In genomic region chr3:41223078-41223477, GRCh38 we compare ENCODE assay signal across 25 cellular contexts.
"Had no signal": no experiment of that assay in that cellular context is flagged by ENCODE, and none has a peak within 500 bp of the region (broad histone marks: within the 10 kb centered on the region; RNA-seq: fewer than 3 reads in every experiment).

No MANE protein-coding gene starts in this region.

- H3K4me3 Mint-ChIP-seq: activated naive CD4-positive, alpha-beta T cell treated with anti-CD3 and anti-CD28 coated beads, Interleukin-2, amount 10 ng/mL, durations not matched to agents 7 days and 5 days; activated naive CD8-positive, alpha-beta T cell treated with anti-CD3 and anti-CD28 coated beads for 36 hours; activated T-cell treated with anti-CD3 and anti-CD28 coated beads, Interleukin-2, amount 50 U/mL, for 4 hours had no signal

- ATAC-seq: activated T-cell treated with anti-CD3 and anti-CD28 coated beads, Interleukin-2, amount 50 U/mL, for 4 hours; Panc1; Right ventricle myocardium inferior had no signal

- DNase-seq: activated CD4-positive, alpha-beta T cell treated with anti-CD3 and anti-CD28 coated beads for 4 hours; activated CD8-positive, alpha-beta memory T cell treated with anti-CD3 and anti-CD28 coated beads for 24 hours; activated gamma-delta T cell treated with Interleukin-2 at 50 U/mL for 16 hours; activated naive CD4-positive, alpha-beta T cell treated with anti-CD3 and anti-CD28 coated beads, Interleukin-2, amount 10 ng/mL, durations not matched to agents 7 days and 5 days; activated naive CD8-positive, alpha-beta T cell treated with anti-CD3 and anti-CD28 coated beads for 36 hours; activated T-cell treated with anti-CD3 and anti-CD28 coated beads, Interleukin-2, amount 50 U/mL, for 4 hours; brain microvascular endothelial cell; Karpas-422; MM.1S; NCI-H1105; NCI-H1436; NCI-H187; NCI-H2081; NCI-H510A treated with DMSO at 0.1 percent for 48 hours; NCI-H69; NK-92 treated with Interleukin-12 subunit alpha and Interleukin-12 subunit beta, amount 100 ng/mL, for 24 hours; OCI-M1; RPMI8226; T-helper 1 cell had no signal

- H3K27ac ChIP-seq: SK-N-MC, VCaP had no signal

- H3K9me3 Mint-ChIP-seq: activated naive CD4-positive, alpha-beta T cell treated with anti-CD3 and anti-CD28 coated beads, Interleukin-2, amount 10 ng/mL, durations not matched to agents 7 days and 5 days; activated naive CD8-positive, alpha-beta T cell treated with anti-CD3 and anti-CD28 coated beads for 36 hours; activated T-cell treated with anti-CD3 and anti-CD28 coated beads, Interleukin-2, amount 50 U/mL, for 4 hours; activated T-helper 2 cell treated with anti-CD3 and anti-CD28 coated beads, Interferon-gamma antibody, Interleukin-2, Interleukin-4, amounts not matched to agents 10 μg/mL and 5 μg/mL and 100 μg/mL, durations not matched to agents 14 hours and 24 hours and 36 hours had no signal

- H3K27me3 ChIP-seq: brain microvascular endothelial cell, cardiac muscle cell had no signal

- H3K27me3 Mint-ChIP-seq: activated naive CD4-positive, alpha-beta T cell treated with anti-CD3 and anti-CD28 coated beads, Interleukin-2, amount 10 ng/mL, durations not matched to agents 7 days and 5 days; activated naive CD8-positive, alpha-beta T cell treated with anti-CD3 and anti-CD28 coated beads for 36 hours had no signal

- H3K4me3 ChIP-seq: cardiac muscle cell, SK-N-MC had no signal

- H3K27ac Mint-ChIP-seq: activated naive CD4-positive, alpha-beta T cell treated with anti-CD3 and anti-CD28 coated beads, Interleukin-2, amount 10 ng/mL, durations not matched to agents 7 days and 5 days; activated T-helper 2 cell treated with anti-CD3 and anti-CD28 coated beads, Interferon-gamma antibody, Interleukin-2, Interleukin-4, amounts not matched to agents 10 μg/mL and 5 μg/mL and 100 μg/mL, durations not matched to agents 14 hours and 24 hours and 36 hours had no signal
